ENCODE assay signal across 22 cellular contexts in the genomic region with DNA sequence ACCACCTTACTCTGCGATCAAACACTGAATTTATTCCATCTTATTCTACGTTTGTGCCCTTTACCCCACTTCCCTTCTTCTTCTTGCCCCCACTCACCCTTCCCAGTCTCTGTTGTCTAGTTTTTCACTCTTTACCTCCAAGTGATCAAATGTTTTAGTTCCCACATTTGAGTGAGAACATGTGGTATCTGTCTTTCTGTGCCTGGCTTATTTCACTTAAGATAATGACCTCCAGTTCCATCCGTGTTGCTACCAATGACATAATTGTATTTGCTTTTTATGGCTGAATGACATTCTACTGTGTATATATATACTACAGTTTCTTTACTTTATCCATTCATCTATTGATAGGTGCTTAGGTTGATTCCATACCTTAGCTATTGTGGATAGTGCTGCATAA.
DNase-seq lines count a peak whose midpoint lies in the region; ATAC-seq and TF ChIP-seq lines count a peak whose summit lies in the region.
"Had no signal": no experiment of that assay in that cellular context is flagged by ENCODE, and none has a peak within 500 bp of the region (broad histone marks: within the 10 kb centered on the region; RNA-seq: fewer than 3 reads in every experiment).

No MANE protein-coding gene starts in this region.

- CTCF ChIA-PET in SK-N-SH (lab: Yijun Ruan, JAX) = interaction anchor here (1.4 kb wide), 1 partner anchor 12 kb away, joined by 4 read pairs; no protein-coding TSS in a partner anchor

- H3K27ac Mint-ChIP-seq in activated T-helper 2 cell treated with anti-CD3 and anti-CD28 coated beads, Interferon-gamma antibody, Interleukin-2, Interleukin-4, amounts not matched to agents 10 μg/mL and 5 μg/mL and 100 μg/mL, durations not matched to agents 14 hours and 24 hours and 36 hours = no peak overlapping the region

- no peaks in the 10 kb centered on the region for H3K27me3 ChIP-seq in SK-N-SH (ENCODE audit: insufficient read depth)
- H3K27me3 ChIP-seq: SJSA1 had no signal

- H3K36me3 Mint-ChIP-seq in activated T-helper 2 cell treated with anti-CD3 and anti-CD28 coated beads, Interferon-gamma antibody, Interleukin-2, Interleukin-4, amounts not matched to agents 10 μg/mL and 5 μg/mL and 100 μg/mL, durations not matched to agents 14 hours and 24 hours and 36 hours (ENCODE audit: low read depth) = no peaks in the 10 kb centered on the region

- peak overlapping the region in 1 of 2 experiments; percentile 17; a peak in 1 of 4 replicates for H3K27ac ChIP-seq in SK-N-SH (ENCODE audit: low read depth in 2 of 2, low read length in 1 of 2)
- H3K27ac ChIP-seq: C4-2B, SJSA1 had no signal

- no peak overlapping the region for H3K4me2 ChIP-seq in SK-N-SH

- no peaks in the 10 kb centered on the region for H3K9me3 Mint-ChIP-seq in activated T-helper 2 cell treated with anti-CD3 and anti-CD28 coated beads, Interferon-gamma antibody, Interleukin-2, Interleukin-4, amounts not matched to agents 10 μg/mL and 5 μg/mL and 100 μg/mL, durations not matched to agents 14 hours and 24 hours and 36 hours
- H3K9me3 Mint-ChIP-seq: CD8-positive, alpha-beta memory T cell had no signal

- no peaks in the 10 kb centered on the region for H3K79me2 ChIP-seq in SK-N-SH (ENCODE audit: insufficient read depth)

- no peaks in the 10 kb centered on the region for H3K4me1 Mint-ChIP-seq in activated T-helper 2 cell treated with anti-CD3 and anti-CD28 coated beads, Interferon-gamma antibody, Interleukin-2, Interleukin-4, amounts not matched to agents 10 μg/mL and 5 μg/mL and 100 μg/mL, durations not matched to agents 14 hours and 24 hours and 36 hours (ENCODE audit: low read depth)
- H3K4me1 Mint-ChIP-seq: CD8-positive, alpha-beta memory T cell had no signal

- no peak overlapping the region for H2AFZ ChIP-seq in SK-N-SH (ENCODE audit: low read depth)

- peaks cover 0 to 6% of the 10 kb centered on the region in 2 experiments for H3K36me3 ChIP-seq in SK-N-SH (replicated peaks in 1 of 2; ENCODE audit: control insufficient read depth in 1 of 2, insufficient read depth in 2 of 2, low read length in 1 of 2)
- H3K36me3 ChIP-seq: SJSA1 had no signal

- no peak overlapping the region for H3K9ac ChIP-seq in SK-N-SH

- DNase-seq in SK-N-SH (no peak), NCI-H1417 treated with DMSO at 0.1 percent for 48 hours (lab: John Stamatoyannopoulos, UW) (peak; percentile 35), NCI-H69 (lab: John Stamatoyannopoulos, UW) (peak; percentile 54), left colon (no peak), NCI-H2227 (lab: John Stamatoyannopoulos, UW; ENCODE audit: unreplicated experiment) (no peak)
- DNase-seq in activated T-helper 2 cell treated with anti-CD3 and anti-CD28 coated beads, Interferon-gamma antibody, Interleukin-2, Interleukin-4, amounts not matched to agents 10 μg/mL and 5 μg/mL and 100 μg/mL, durations not matched to agents 14 hours and 24 hours and 36 hours (ENCODE audit: low spot score) = no peak
- DNase-seq: Calu3; CD8-positive, alpha-beta memory T cell; DMS153; GDM1; GOT3; HCEC 1CT; Kasumi-1; NCI-H1436 treated with DMSO at 0.1 percent for 48 hours; NCI-H2081 treated with DMSO at 0.1 percent for 48 hours; NCI-H2227 treated with DMSO at 0.1 percent for 48 hours; NCI-H526; SW 1271; T-helper 2 cell had no signal

- H3K4me3 ChIP-seq in SK-N-SH (ENCODE audit: low read depth in 2 of 2, low read length in 1 of 2) = no peak overlapping the region
- H3K4me3 ChIP-seq: SJSA1 had no signal

- no peaks in the 10 kb centered on the region for H3K9me3 ChIP-seq in SK-N-SH
- H3K9me3 ChIP-seq: SJSA1 had no signal

- ATAC-seq in SK-N-SH treated with all-trans-retinoic acid at 6 μM for 48 hours = no peak
- ATAC-seq in left colon = peak; percentile 38

- H3K4me1 ChIP-seq in SK-N-SH (ENCODE audit: control insufficient read depth in 1 of 2, insufficient read depth in 2 of 2, low read depth in 1 of 2, low read length in 1 of 2) = peaks cover 0 to 2% of the 10 kb centered on the region in 2 experiments; a peak in 1 of 4 replicates
- H3K4me1 ChIP-seq: SJSA1 had no signal

- intact Hi-C loops in left colon (cut with DNase I, micrococcal nuclease) = no loop called here
- intact Hi-C loops in activated T-helper 2 cell treated with anti-CD3 and anti-CD28 coated beads, Interferon-gamma antibody, Interleukin-2, Interleukin-4, amounts not matched to agents 10 μg/mL and 5 μg/mL and 100 μg/mL, durations not matched to agents 14 hours and 24 hours and 36 hours (cut with micrococcal nuclease) = no loop called here

- H3K4me3 Mint-ChIP-seq in activated T-helper 2 cell treated with anti-CD3 and anti-CD28 coated beads, Interferon-gamma antibody, Interleukin-2, Interleukin-4, amounts not matched to agents 10 μg/mL and 5 μg/mL and 100 μg/mL, durations not matched to agents 14 hours and 24 hours and 36 hours (ENCODE audit: low read depth) = no peak overlapping the region
- H3K4me3 Mint-ChIP-seq: CD8-positive, alpha-beta memory T cell had no signal

- no peak for TF ChIP-seq CTCF in SK-N-SH (IDR thresholded peaks at IDR 0.05)

- 61% methylated on average over 3 of the region's 3 CpGs for WGBS in SK-N-SH (ENCODE audit: low lambda C conversion rate)

- H3K27me3 Mint-ChIP-seq in activated T-helper 2 cell treated with anti-CD3 and anti-CD28 coated beads, Interferon-gamma antibody, Interleukin-2, Interleukin-4, amounts not matched to agents 10 μg/mL and 5 μg/mL and 100 μg/mL, durations not matched to agents 14 hours and 24 hours and 36 hours (ENCODE audit: low read depth) = no peaks in the 10 kb centered on the region
- H3K27me3 Mint-ChIP-seq: CD8-positive, alpha-beta memory T cell had no signal

- no peaks in the 10 kb centered on the region for H4K20me1 ChIP-seq in SK-N-SH (ENCODE audit: insufficient read depth)

- H3K9me2 ChIP-seq in SK-N-SH = no peaks in the 10 kb centered on the region

- TF ChIP-seq RAD21 in SK-N-SH (IDR thresholded peaks at IDR 0.05; ENCODE audit: low read length) = no peak

- H3F3A ChIP-seq in SK-N-SH (replicated peaks; ENCODE audit: insufficient read depth) = no peaks in the 10 kb centered on the region

- peak in 1 of 2 experiments; percentile 66; a peak in 2 of 4 replicates for TF ChIP-seq EP300 in SK-N-SH (IDR thresholded peaks at IDR 0.05; ENCODE audit: borderline replicate concordance in 1 of 2, low read depth in 1 of 2, low read length in 1 of 2)

- POLR2A ChIA-PET in SK-N-SH (lab: Yijun Ruan, JAX) = no interaction called here

TF ChIP-seq in SK-N-SH treated with all-trans-retinoic acid at 6 μM for 48 hours, 23 proteins besides CTCF, POLR2A, EP300 and RAD21:
- TF ChIP-seq TCF4 (CRISPR knock-in tag; IDR thresholded peaks at IDR 0.05; ENCODE audit: borderline replicate concordance) (peak; percentile 61), ISL1 (CRISPR knock-in tag; IDR thresholded peaks at IDR 0.05) (no peak)

TF ChIP-seq in SK-N-SH, 30 proteins besides CTCF, POLR2A, EP300 and RAD21 (continues in another document):
- no peak for TF ChIP-seq TAF1 (IDR thresholded peaks at IDR 0.05; ENCODE audit: borderline replicate concordance, low read depth, low read length)
- TF ChIP-seq, protein P1, sequence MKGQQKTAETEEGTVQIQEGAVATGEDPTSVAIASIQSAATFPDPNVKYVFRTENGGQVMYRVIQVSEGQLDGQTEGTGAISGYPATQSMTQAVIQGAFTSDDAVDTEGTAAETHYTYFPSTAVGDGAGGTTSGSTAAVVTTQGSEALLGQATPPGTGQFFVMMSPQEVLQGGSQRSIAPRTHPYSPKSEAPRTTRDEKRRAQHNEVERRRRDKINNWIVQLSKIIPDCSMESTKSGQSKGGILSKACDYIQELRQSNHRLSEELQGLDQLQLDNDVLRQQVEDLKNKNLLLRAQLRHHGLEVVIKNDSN (IDR thresholded peaks at IDR 0.05; ENCODE audit: borderline replicate concordance, low read depth) = no peak
- TF ChIP-seq GATA2 (CRISPR knock-in tag; IDR thresholded peaks at IDR 0.05) = no peak
- TF ChIP-seq RFX5 (IDR thresholded peaks at IDR 0.05; ENCODE audit: low read length) = no peak
- TF ChIP-seq RCOR1 (IDR thresholded peaks at IDR 0.05; ENCODE audit: low read length) = no peak
- TF ChIP-seq, protein P2, sequence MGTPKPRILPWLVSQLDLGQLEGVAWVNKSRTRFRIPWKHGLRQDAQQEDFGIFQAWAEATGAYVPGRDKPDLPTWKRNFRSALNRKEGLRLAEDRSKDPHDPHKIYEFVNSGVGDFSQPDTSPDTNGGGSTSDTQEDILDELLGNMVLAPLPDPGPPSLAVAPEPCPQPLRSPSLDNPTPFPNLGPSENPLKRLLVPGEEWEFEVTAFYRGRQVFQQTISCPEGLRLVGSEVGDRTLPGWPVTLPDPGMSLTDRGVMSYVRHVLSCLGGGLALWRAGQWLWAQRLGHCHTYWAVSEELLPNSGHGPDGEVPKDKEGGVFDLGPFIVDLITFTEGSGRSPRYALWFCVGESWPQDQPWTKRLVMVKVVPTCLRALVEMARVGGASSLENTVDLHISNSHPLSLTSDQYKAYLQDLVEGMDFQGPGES (IDR thresholded peaks at IDR 0.05; ENCODE audit: low read depth, low read length) = no peak
- no peak for TF ChIP-seq FOXM1 (IDR thresholded peaks at IDR 0.05; ENCODE audit: low read depth)
- no peak for TF ChIP-seq GABPA (IDR thresholded peaks at IDR 0.05; ENCODE audit: low read depth)
- no peak for TF ChIP-seq CHD2 (IDR thresholded peaks at IDR 0.05; ENCODE audit: low read length, partially characterized antibody)
- no peak for TF ChIP-seq SIN3A (IDR thresholded peaks at IDR 0.05; ENCODE audit: borderline replicate concordance, low read depth, low read length)

Comparison
In these comparisons a context has a peak if more than half of its experiments do, and no peak if none do; other contexts are left out.
1. DNase-seq: peak in NCI-H1417 treated with DMSO at 0.1 percent for 48 hours (single experiment) and NCI-H69 (single experiment); none in SK-N-SH (single experiment), left colon (0 of 2), NCI-H2227 (single experiment) and activated T-helper 2 cell treated with anti-CD3 and anti-CD28 coated beads, Interferon-gamma antibody, Interleukin-2, Interleukin-4, amounts not matched to agents 10 μg/mL and 5 μg/mL and 100 μg/mL, durations not matched to agents 14 hours and 24 hours and 36 hours (single experiment).